ENCODE assay signal across 24 cellular contexts in genomic region chr11:5277807-5278206, GRCh38.
A peak's percentile ranks its signal among the peaks of the same experiment; 100 is the strongest.
DNase-seq lines count a peak whose midpoint lies in the region; ATAC-seq lines count a peak whose summit lies in the region.
"Had no signal": no experiment of that assay in that cellular context is flagged by ENCODE, and none has a peak within 500 bp of the region (broad histone marks: within the 10 kb centered on the region; RNA-seq: fewer than 3 reads in every experiment).

No MANE protein-coding gene starts in this region.

- H3K9me3 Mint-ChIP-seq in activated T-cell treated with anti-CD3 and anti-CD28 coated beads, Interleukin-2, amount 50 U/mL, for 24 hours = no peaks in the 10 kb centered on the region
- H3K9me3 Mint-ChIP-seq: activated T-helper 2 cell treated with anti-CD3 and anti-CD28 coated beads, Interferon-gamma antibody, Interleukin-2, Interleukin-4, amounts not matched to agents 10 μg/mL and 5 μg/mL and 100 μg/mL, durations not matched to agents 14 hours and 24 hours and 36 hours; brain; effector memory CD8-positive, alpha-beta T cell; T-cell had no signal

- H3K36me3 Mint-ChIP-seq in activated T-cell treated with anti-CD3 and anti-CD28 coated beads, Interleukin-2, amount 50 U/mL, for 24 hours (ENCODE audit: low read depth) = no peaks in the 10 kb centered on the region
- H3K36me3 Mint-ChIP-seq: brain, T-cell had no signal

- H3K4me1 Mint-ChIP-seq in activated T-cell treated with anti-CD3 and anti-CD28 coated beads, Interleukin-2, amount 50 U/mL, for 24 hours (ENCODE audit: low read depth) = no peaks in the 10 kb centered on the region
- H3K4me1 Mint-ChIP-seq: T-cell had no signal

- ATAC-seq in GM18873 (IDR thresholded peaks at IDR 0.05; ENCODE audit: low FRiP score, unreplicated experiment) (peak; percentile 53), HG02610 (IDR thresholded peaks at IDR 0.05; ENCODE audit: unreplicated experiment) (peak; percentile 63), HG03175 (IDR thresholded peaks at IDR 0.05; ENCODE audit: unreplicated experiment) (peak; percentile 48), GM19455 (IDR thresholded peaks at IDR 0.05; ENCODE audit: unreplicated experiment) (no peak), HG02938 (IDR thresholded peaks at IDR 0.05; ENCODE audit: unreplicated experiment) (no peak)
- ATAC-seq: effector memory CD8-positive, alpha-beta T cell; gastroesophageal sphincter; PC-3; T-cell had no signal

- H3K4me3 Mint-ChIP-seq in activated T-cell treated with anti-CD3 and anti-CD28 coated beads, Interleukin-2, amount 50 U/mL, for 24 hours = no peak overlapping the region
- H3K4me3 Mint-ChIP-seq: brain; effector memory CD8-positive, alpha-beta T cell; T-cell had no signal

- peaks cover 5% of the 10 kb centered on the region for H3K27me3 Mint-ChIP-seq in activated T-cell treated with anti-CD3 and anti-CD28 coated beads, Interleukin-2, amount 50 U/mL, for 24 hours
- H3K27me3 Mint-ChIP-seq: brain; effector memory CD8-positive, alpha-beta T cell had no signal

- no peak for DNase-seq in glomerular visceral epithelial cell (ENCODE audit: extremely low spot score)
- no peak for DNase-seq in activated T-cell treated with anti-CD3 and anti-CD28 coated beads, Interleukin-2, amount 50 U/mL, for 24 hours
- DNase-seq: activated CD4-positive, alpha-beta T cell treated with anti-CD3 and anti-CD28 coated beads for 48 hours; AML-193; DMS79; effector memory CD8-positive, alpha-beta T cell; Karpas-422; NCI-H2029 treated with DMSO at 0.1 percent for 48 hours; NCI-H345; nucleus accumbens; PC-3; SHP77 treated with DMSO at 0.1 percent for 48 hours; stimulated activated CD4-positive, alpha-beta T cell treated with anti-CD3 and anti-CD28 coated beads, Interleukin-4, amount 100 ng/mL, for 1 hour; stomach; T-cell; transverse colon had no signal

- H3K27ac Mint-ChIP-seq in activated T-cell treated with anti-CD3 and anti-CD28 coated beads, Interleukin-2, amount 50 U/mL, for 24 hours = no peak overlapping the region
- H3K27ac Mint-ChIP-seq: activated T-helper 2 cell treated with anti-CD3 and anti-CD28 coated beads, Interferon-gamma antibody, Interleukin-2, Interleukin-4, amounts not matched to agents 10 μg/mL and 5 μg/mL and 100 μg/mL, durations not matched to agents 14 hours and 24 hours and 36 hours; brain; effector memory CD8-positive, alpha-beta T cell; T-cell had no signal

Comparison
In these comparisons a context has a peak if more than half of its experiments do, and no peak if none do; other contexts are left out.
1. ATAC-seq: peak in GM18873 (single experiment), HG02610 (single experiment) and HG03175 (single experiment); none in GM19455 (single experiment) and HG02938 (single experiment).